In genomic region chr13:21326155-21327030, GRCh38 we compare ENCODE assay signal across 8 cellular contexts.
A peak's percentile ranks its signal among the peaks of the same experiment; 100 is the strongest.
DNase-seq lines count a peak whose midpoint lies in the region; ATAC-seq lines count a peak whose summit lies in the region.

No MANE protein-coding gene starts in this region.

- intact Hi-C loops in activated CD4-positive, alpha-beta T cell treated with anti-CD3 and anti-CD28 coated beads for 36 hours (cut with DNase I, micrococcal nuclease), result no loop called here

- no peak overlapping the region for H3K4me3 Mint-ChIP-seq in activated CD4-positive, alpha-beta T cell treated with anti-CD3 and anti-CD28 coated beads for 36 hours

- POLR2A ChIA-PET in activated CD4-positive, alpha-beta T cell treated with anti-CD3 and anti-CD28 coated beads for 36 hours (lab: Charles Lee), result no interaction called here

- no peak overlapping the region for H3K27ac Mint-ChIP-seq in activated CD4-positive, alpha-beta T cell treated with anti-CD3 and anti-CD28 coated beads for 36 hours

- CTCF ChIA-PET in activated CD4-positive, alpha-beta T cell treated with anti-CD3 and anti-CD28 coated beads for 36 hours (lab: Charles Lee), result interaction anchor here (0.7 kb wide), 1 partner anchor 17 kb away, joined by 3 read pairs; no protein-coding TSS in a partner anchor

- H3K27me3 Mint-ChIP-seq in activated CD4-positive, alpha-beta T cell treated with anti-CD3 and anti-CD28 coated beads for 36 hours, result no peaks in the 10 kb centered on the region

- H3K9me3 Mint-ChIP-seq in activated CD4-positive, alpha-beta T cell treated with anti-CD3 and anti-CD28 coated beads for 36 hours (ENCODE audit: low read depth), result no peaks in the 10 kb centered on the region

- ATAC-seq in activated CD4-positive, alpha-beta T cell treated with anti-CD3 and anti-CD28 coated beads for 36 hours, result no peak

- peaks cover 31% of the 10 kb centered on the region for H3K4me1 Mint-ChIP-seq in activated CD4-positive, alpha-beta T cell treated with anti-CD3 and anti-CD28 coated beads for 36 hours

- DNase-seq in activated CD4-positive, alpha-beta T cell treated with anti-CD3 and anti-CD28 coated beads for 36 hours, result peak; percentile 22
- DNase-seq in activated CD4-positive, alpha-beta T cell treated with anti-CD3 and anti-CD28 coated beads for 48 hours, result no peak
- DNase-seq in astrocyte of the hippocampus (ENCODE audit: low read depth, low spot score), result peak; percentile 73
- DNase-seq in iPS DF 4.7 (ENCODE audit: extremely low read depth, low spot score), result peak; percentile 75
- peak; percentile 46 for DNase-seq in renal cortical epithelial cell (ENCODE audit: low read depth)
- DNase-seq in SKM-1 (lab: John Stamatoyannopoulos, UW; ENCODE audit: unreplicated experiment), result no peak
- DNase-seq in HUDEP-2 (lab: John Stamatoyannopoulos, UW; ENCODE audit: unreplicated experiment in 76 of 76), result no peak
- DNase-seq in stimulated activated CD4-positive, alpha-beta T cell treated with anti-CD3 and anti-CD28 coated beads, Interleukin-4, amount 100 ng/mL, for 1 hour, result no peak

- H3K36me3 Mint-ChIP-seq in activated CD4-positive, alpha-beta T cell treated with anti-CD3 and anti-CD28 coated beads for 36 hours (ENCODE audit: low read depth), result no peaks in the 10 kb centered on the region

Comparison
In these comparisons a context has a peak if more than half of its experiments do, and no peak if none do; other contexts are left out.
1. DNase-seq: peak in activated CD4-positive, alpha-beta T cell treated with anti-CD3 and anti-CD28 coated beads for 36 hours (single experiment), astrocyte of the hippocampus (single experiment), iPS DF 4.7 (single experiment) and renal cortical epithelial cell (single experiment); none in activated CD4-positive, alpha-beta T cell treated with anti-CD3 and anti-CD28 coated beads for 48 hours (single experiment), SKM-1 (single experiment), HUDEP-2 (0 of 76) and stimulated activated CD4-positive, alpha-beta T cell treated with anti-CD3 and anti-CD28 coated beads, Interleukin-4, amount 100 ng/mL, for 1 hour (single experiment).